In genomic region chr5:32585122-32585445, GRCh38 we compare ENCODE assay signal across 8 cellular contexts. TPM values are rescaled to one million over a fixed set of nuclear protein-coding genes. Genes with fewer than 3 reads are reported as not detected.
A peak's percentile ranks its signal among the peaks of the same experiment; 100 is the strongest.
DNase-seq lines count a peak whose midpoint lies in the region; ATAC-seq and TF ChIP-seq lines count a peak whose summit lies in the region.

No MANE protein-coding gene starts in this region.

- peak overlapping the region; percentile 73 for H3K4me2 ChIP-seq in KMS-11

- H3K36me3 ChIP-seq in KMS-11 (ENCODE audit: insufficient read depth): no peaks in the 10 kb centered on the region

- intact Hi-C loops in natural killer cell (cut with micrococcal nuclease): loop anchor here (2.0 to 5.0 kb wide), 4 partner anchors 140 to 857 kb away; partner anchors contain the start of genes MTMR12, TARS1 and ZFR

- H3K4me3 ChIP-seq in AG10803 (ENCODE audit: low read length) (peak overlapping the region; percentile 92; the same call in 1 of the 2 replicates), KMS-11 (IDR thresholded peaks at IDR 0.05; ENCODE audit: insufficient read depth, low read depth, low read length) (no peak overlapping the region)

- H3K9ac ChIP-seq in KMS-11: peak overlapping the region; percentile 97; the same call in 1 of the 2 replicates

- H2AFZ ChIP-seq in KMS-11 (ENCODE audit: low read depth): no peak overlapping the region

- no peaks in the 10 kb centered on the region for H3K9me3 Mint-ChIP-seq in natural killer cell

- peak overlapping the region; percentile 93 to 95 for H3K27ac Mint-ChIP-seq in natural killer cell

- H3K79me2 ChIP-seq in KMS-11 (ENCODE audit: insufficient read depth, low read depth): peaks cover 56% of the 10 kb centered on the region

- no peaks in the 10 kb centered on the region for H3K27me3 ChIP-seq in KMS-11 (ENCODE audit: insufficient read depth, low read depth)

- TF ChIP-seq CTCF in AG10803 (conservative IDR thresholded peaks at IDR 0.05; ENCODE audit: low read length): no peak
- no peak for TF ChIP-seq CTCF in KMS-11 (conservative IDR thresholded peaks at IDR 0.05; ENCODE audit: low read depth, low read length)
- no peak for TF ChIP-seq CTCF in natural killer cell (IDR thresholded peaks at IDR 0.05)

- H3K4me3 Mint-ChIP-seq in natural killer cell: peak overlapping the region; percentile 98

- peak overlapping the region; percentile 97 for H3K27ac ChIP-seq in KMS-11
- H3K27ac ChIP-seq in cingulate gyrus (ENCODE audit: low read depth, low read length): peak overlapping the region; percentile 92

- no peaks in the 10 kb centered on the region for H4K20me1 ChIP-seq in KMS-11 (ENCODE audit: insufficient read depth)

- no peaks in the 10 kb centered on the region for H3K27me3 Mint-ChIP-seq in natural killer cell (ENCODE audit: low read depth in 2 of 2)

- ATAC-seq in natural killer cell (no peak), GM19395 (IDR thresholded peaks at IDR 0.05; ENCODE audit: unreplicated experiment) (no peak)

- H3K4me1 ChIP-seq in KMS-11 (ENCODE audit: low read depth, poor library complexity, severe bottlenecking): peaks cover 81% of the 10 kb centered on the region

- H3K36me3 Mint-ChIP-seq in natural killer cell: no peaks in the 10 kb centered on the region

- peaks cover 60% of the 10 kb centered on the region in 2 donors for H3K4me1 Mint-ChIP-seq in natural killer cell

- DNase-seq in AG10803 (ENCODE audit: low read depth): no peak
- DNase-seq in natural killer cell: no peak
- no peak for DNase-seq in NOMO-1 treated with DMSO at 0.1 percent for 48 hours (lab: John Stamatoyannopoulos, UW; ENCODE audit: unreplicated experiment)
- DNase-seq in NCI-H1417 (lab: John Stamatoyannopoulos, UW): no peak
- DNase-seq in NCI-H2107 treated with DMSO at 0.1 percent for 48 hours (lab: John Stamatoyannopoulos, UW; ENCODE audit: unreplicated experiment): no peak

RNA-seq across cellular contexts. Expression of gene SUB1, which starts 0.3 kb away (rescaled TPM):
- total RNA-seq in natural killer cell: 100 to 1,000 TPM; 330 to 352 (median 338) TPM
